15 cellular contexts compared by ENCODE assay signal in genomic region chr17:1227365-1227764, GRCh38. TPM values are rescaled to one million over a fixed set of nuclear protein-coding genes. Genes with fewer than 3 reads are reported as not detected.
DNase-seq lines count a peak whose midpoint lies in the region; ATAC-seq, FAIRE-seq and TF ChIP-seq lines count a peak whose summit lies in the region.
"Had no signal": no experiment of that assay in that cellular context is flagged by ENCODE, and none has a peak within 500 bp of the region (broad histone marks: within the 10 kb centered on the region; RNA-seq: fewer than 3 reads in every experiment).

No MANE protein-coding gene starts in this region.

- intact Hi-C loops in natural killer cell (cut with micrococcal nuclease) (no loop called here), adrenal gland (cut with DNase I) (no loop called here)

- peaks cover 11% of the 10 kb centered on the region for H3K4me1 Mint-ChIP-seq in activated T-helper 17 cell treated with anti-CD3 and anti-CD28 coated beads, Interleukin-2, amount 50 U/mL, for 72 hours
- H3K4me1 Mint-ChIP-seq in natural killer cell: peaks cover 19 to 22% of the 10 kb centered on the region in 2 donors

- no peak for ATAC-seq in activated T-helper 17 cell treated with anti-CD3 and anti-CD28 coated beads, Interleukin-2, amount 50 U/mL, for 72 hours (replicated peaks)
- ATAC-seq in natural killer cell: no peak

- WGBS in adrenal gland, 4 donors: 63 to 87% (median 79%) methylated on average over 5 of the region's 5 CpGs

- H3K9me3 ChIP-seq in BLaER1 treated with 17β-estradiol and CSF1 and Interleukin-3, amounts not matched to agents 10 nM and 100 nM (replicated peaks in 1 of 11): no peaks in the 10 kb centered on the region
- no peaks in the 10 kb centered on the region for H3K9me3 ChIP-seq in adrenal gland (replicated peaks in 1 of 3)
- H3K9me3 ChIP-seq: BE2C had no signal

- no peak for FAIRE-seq in urothelium cell line (lab: Jason Lieb, UNC)

- no peaks in the 10 kb centered on the region for H3K9me3 Mint-ChIP-seq in activated T-helper 17 cell treated with anti-CD3 and anti-CD28 coated beads, Interleukin-2, amount 50 U/mL, for 72 hours
- H3K9me3 Mint-ChIP-seq in natural killer cell: no peaks in the 10 kb centered on the region
- H3K9me3 Mint-ChIP-seq: HFFc6 had no signal

- H3K4me1 ChIP-seq in BLaER1 treated with 17β-estradiol and CSF1 and Interleukin-3, amounts not matched to agents 10 nM and 100 nM: peaks cover 26 to 60% (median 30%) of the 10 kb centered on the region in 10 experiments
- H3K4me1 ChIP-seq in adrenal gland (replicated peaks in 1 of 2): peaks cover 5 to 14% of the 10 kb centered on the region in 2 donors
- H3K4me1 ChIP-seq: BE2C had no signal

- H3K9ac ChIP-seq in BLaER1 treated with 17β-estradiol and CSF1 and Interleukin-3, amounts not matched to agents 10 nM and 100 nM: peak overlapping the region in 5 of 11 experiments; percentile 78 to 96 (median 83); a peak in 10 of 22 replicates

- peaks cover 22% of the 10 kb centered on the region for H3K27me3 Mint-ChIP-seq in activated T-helper 17 cell treated with anti-CD3 and anti-CD28 coated beads, Interleukin-2, amount 50 U/mL, for 72 hours
- peaks cover 15 to 23% of the 10 kb centered on the region in 2 donors for H3K27me3 Mint-ChIP-seq in natural killer cell (ENCODE audit: low read depth in 2 of 2)

- peak overlapping the region; percentile 96 to 100 (median 98) for H3K4me2 ChIP-seq in BLaER1 treated with 17β-estradiol and CSF1 and Interleukin-3, amounts not matched to agents 10 nM and 100 nM

- peak overlapping the region in 8 of 10 experiments; percentile 71 to 99 (median 86); a peak in 15 of 20 replicates for H3K4me3 ChIP-seq in BLaER1 treated with 17β-estradiol and CSF1 and Interleukin-3, amounts not matched to agents 10 nM and 100 nM
- peak overlapping the region; percentile 95 for H3K4me3 ChIP-seq in GM12864 (ENCODE audit: low read depth, low read length)
- H3K4me3 ChIP-seq in adrenal gland: peak overlapping the region in 1 of 4 donors; percentile 63

- peaks cover 0 to 39% (median 0%) of the 10 kb centered on the region in 11 experiments; a peak in 9 of 22 replicates for H3K36me3 ChIP-seq in BLaER1 treated with 17β-estradiol and CSF1 and Interleukin-3, amounts not matched to agents 10 nM and 100 nM
- no peaks in the 10 kb centered on the region for H3K36me3 ChIP-seq in adrenal gland (replicated peaks in 1 of 2)
- H3K36me3 ChIP-seq: BE2C had no signal

- H3K36me3 Mint-ChIP-seq in activated T-helper 17 cell treated with anti-CD3 and anti-CD28 coated beads, Interleukin-2, amount 50 U/mL, for 72 hours (ENCODE audit: low read depth): peaks cover 13% of the 10 kb centered on the region
- no peaks in the 10 kb centered on the region for H3K36me3 Mint-ChIP-seq in natural killer cell

- peaks cover 10 to 65% (median 53%) of the 10 kb centered on the region in 11 experiments; a peak in 17 of 22 replicates for H4K20me1 ChIP-seq in BLaER1 treated with 17β-estradiol and CSF1 and Interleukin-3, amounts not matched to agents 10 nM and 100 nM

- peak overlapping the region; percentile 73 for H3K4me3 Mint-ChIP-seq in activated T-helper 17 cell treated with anti-CD3 and anti-CD28 coated beads, Interleukin-2, amount 50 U/mL, for 72 hours
- H3K4me3 Mint-ChIP-seq in natural killer cell: peak overlapping the region; percentile 91

- peaks cover 0 to 63% (median 58%) of the 10 kb centered on the region in 11 experiments; a peak in 21 of 22 replicates for H3K27me3 ChIP-seq in BLaER1 treated with 17β-estradiol and CSF1 and Interleukin-3, amounts not matched to agents 10 nM and 100 nM
- H3K27me3 ChIP-seq in adrenal gland: peaks cover 35% of the 10 kb centered on the region

- 0 out of 22 replicates have a peak overlapping the region, but pooled peaks of 1 of the 11 experiments have one; percentile 3 for H3K27ac ChIP-seq in BLaER1 treated with 17β-estradiol and CSF1 and Interleukin-3, amounts not matched to agents 10 nM and 100 nM
- H3K27ac ChIP-seq in adrenal gland: no peak overlapping the region

- TF ChIP-seq CTCF in GM12864 (IDR thresholded peaks at IDR 0.05; ENCODE audit: low read depth, low read length, missing control alignments): no peak
- TF ChIP-seq CTCF in natural killer cell (IDR thresholded peaks at IDR 0.05): no peak
- TF ChIP-seq CTCF in adrenal gland (IDR thresholded peaks at IDR 0.05): no peak

- no peak for TF ChIP-seq POLR2A in adrenal gland (IDR thresholded peaks at IDR 0.05)

- H3K27ac Mint-ChIP-seq in activated T-helper 17 cell treated with anti-CD3 and anti-CD28 coated beads, Interleukin-2, amount 50 U/mL, for 72 hours: no peak overlapping the region
- H3K27ac Mint-ChIP-seq in natural killer cell: no peak overlapping the region
- H3K27ac Mint-ChIP-seq: HFFc6 had no signal

- no peak for DNase-seq in GM12864 (ENCODE audit: low read depth)
- no peak for DNase-seq in natural killer cell
- no peak for DNase-seq in putamen (ENCODE audit: low spot score)
- no peak for DNase-seq in activated CD4-positive, CD25-positive, alpha-beta regulatory T cell (lab: John Stamatoyannopoulos, UW)
- DNase-seq in adrenal gland: no peak
- no peak for DNase-seq in urothelium cell line (ENCODE audit: low spot score)
- DNase-seq: activated CD4-positive, alpha-beta T cell treated with anti-CD3 and anti-CD28 coated beads for 48 hours; BE2C; cerebellar nuclear complex; HFFc6; mammary epithelial cell had no signal

RNA-seq across cellular contexts. Expression of gene BHLHA9, which starts 42.9 kb away (rescaled TPM):
- total RNA-seq in activated T-helper 17 cell treated with anti-CD3 and anti-CD28 coated beads, Interleukin-2, amount 50 U/mL, for 72 hours: not detected
- not detected for total RNA-seq in natural killer cell
- total RNA-seq in adrenal gland: not detected
- not detected for polyA plus RNA-seq in adrenal gland
- total RNA-seq: HFFc6, M059J, mammary epithelial cell had no signal
- polyA plus RNA-seq: esophagus, mammary epithelial cell had no signal

RNA-seq across cellular contexts. Expression of gene ABR, which starts 47.6 kb away (rescaled TPM):
- total RNA-seq in activated T-helper 17 cell treated with anti-CD3 and anti-CD28 coated beads, Interleukin-2, amount 50 U/mL, for 72 hours: 10 to 100 TPM; 71.4 to 87.2 TPM
- total RNA-seq in natural killer cell (100 to 1,000 TPM; 155 to 215 (median 163) TPM), adrenal gland (100 to 1,000 TPM in 6 of 8 donors, 10 to 100 TPM in 2; 84.7 to 131 (median 113) TPM)
- 100 to 1,000 TPM in 1 of 3 donors, 10 to 100 TPM in 2; 46.2 to 152 (median 51.9) TPM for polyA plus RNA-seq in adrenal gland

RNA-seq across cellular contexts. Expression of gene TRARG1, which starts 52.1 kb away (rescaled TPM):
- under 1 TPM; 0.06 to 0.08 TPM for total RNA-seq in activated T-helper 17 cell treated with anti-CD3 and anti-CD28 coated beads, Interleukin-2, amount 50 U/mL, for 72 hours
- total RNA-seq in natural killer cell: under 1 TPM; 0.07 to 0.45 (median 0.43) TPM
- total RNA-seq in adrenal gland: 1 to 10 TPM in 3 of 8 donors, under 1 TPM in 3, not detected in 2; 0.14 to 2.2 (median 0.67) TPM
- 10 to 100 TPM in 1 of 3 donors, 1 to 10 TPM in 1, under 1 TPM in 1; 0.04 to 25.2 (median 2.0) TPM for polyA plus RNA-seq in adrenal gland
- total RNA-seq: HFFc6, M059J, mammary epithelial cell had no signal
- polyA plus RNA-seq: mammary epithelial cell had no signal
